1 cellular context compared by ENCODE assay signal in genomic region chr9:35522725-35523124, GRCh38.
TF ChIP-seq lines count a peak whose summit lies in the region.

No MANE protein-coding gene starts in this region.

TF ChIP-seq in GM23338, 12 proteins besides CTCF, POLR2A, EP300 and RAD21 (continued from another document):
- TF ChIP-seq NANOG (IDR thresholded peaks at IDR 0.05; ENCODE audit: borderline replicate concordance) (no peak), EZH2phosphoT487 (IDR thresholded peaks at IDR 0.05; ENCODE audit: unreplicated experiment) (no peak), ZNF114 (CRISPR knock-in tag; IDR thresholded peaks at IDR 0.05) (no peak), JUNB (IDR thresholded peaks at IDR 0.05; ENCODE audit: unreplicated experiment) (no peak), EZH2 (IDR thresholded peaks at IDR 0.05; ENCODE audit: low read depth, unreplicated experiment) (no peak), ETS1 (IDR thresholded peaks at IDR 0.05) (no peak), POLR2AphosphoS5 (IDR thresholded peaks at IDR 0.05; ENCODE audit: low read depth) (no peak), CREB1 (CRISPR knock-in tag; IDR thresholded peaks at IDR 0.05; ENCODE audit: low read depth) (no peak)
- TF ChIP-seq, protein P1, sequence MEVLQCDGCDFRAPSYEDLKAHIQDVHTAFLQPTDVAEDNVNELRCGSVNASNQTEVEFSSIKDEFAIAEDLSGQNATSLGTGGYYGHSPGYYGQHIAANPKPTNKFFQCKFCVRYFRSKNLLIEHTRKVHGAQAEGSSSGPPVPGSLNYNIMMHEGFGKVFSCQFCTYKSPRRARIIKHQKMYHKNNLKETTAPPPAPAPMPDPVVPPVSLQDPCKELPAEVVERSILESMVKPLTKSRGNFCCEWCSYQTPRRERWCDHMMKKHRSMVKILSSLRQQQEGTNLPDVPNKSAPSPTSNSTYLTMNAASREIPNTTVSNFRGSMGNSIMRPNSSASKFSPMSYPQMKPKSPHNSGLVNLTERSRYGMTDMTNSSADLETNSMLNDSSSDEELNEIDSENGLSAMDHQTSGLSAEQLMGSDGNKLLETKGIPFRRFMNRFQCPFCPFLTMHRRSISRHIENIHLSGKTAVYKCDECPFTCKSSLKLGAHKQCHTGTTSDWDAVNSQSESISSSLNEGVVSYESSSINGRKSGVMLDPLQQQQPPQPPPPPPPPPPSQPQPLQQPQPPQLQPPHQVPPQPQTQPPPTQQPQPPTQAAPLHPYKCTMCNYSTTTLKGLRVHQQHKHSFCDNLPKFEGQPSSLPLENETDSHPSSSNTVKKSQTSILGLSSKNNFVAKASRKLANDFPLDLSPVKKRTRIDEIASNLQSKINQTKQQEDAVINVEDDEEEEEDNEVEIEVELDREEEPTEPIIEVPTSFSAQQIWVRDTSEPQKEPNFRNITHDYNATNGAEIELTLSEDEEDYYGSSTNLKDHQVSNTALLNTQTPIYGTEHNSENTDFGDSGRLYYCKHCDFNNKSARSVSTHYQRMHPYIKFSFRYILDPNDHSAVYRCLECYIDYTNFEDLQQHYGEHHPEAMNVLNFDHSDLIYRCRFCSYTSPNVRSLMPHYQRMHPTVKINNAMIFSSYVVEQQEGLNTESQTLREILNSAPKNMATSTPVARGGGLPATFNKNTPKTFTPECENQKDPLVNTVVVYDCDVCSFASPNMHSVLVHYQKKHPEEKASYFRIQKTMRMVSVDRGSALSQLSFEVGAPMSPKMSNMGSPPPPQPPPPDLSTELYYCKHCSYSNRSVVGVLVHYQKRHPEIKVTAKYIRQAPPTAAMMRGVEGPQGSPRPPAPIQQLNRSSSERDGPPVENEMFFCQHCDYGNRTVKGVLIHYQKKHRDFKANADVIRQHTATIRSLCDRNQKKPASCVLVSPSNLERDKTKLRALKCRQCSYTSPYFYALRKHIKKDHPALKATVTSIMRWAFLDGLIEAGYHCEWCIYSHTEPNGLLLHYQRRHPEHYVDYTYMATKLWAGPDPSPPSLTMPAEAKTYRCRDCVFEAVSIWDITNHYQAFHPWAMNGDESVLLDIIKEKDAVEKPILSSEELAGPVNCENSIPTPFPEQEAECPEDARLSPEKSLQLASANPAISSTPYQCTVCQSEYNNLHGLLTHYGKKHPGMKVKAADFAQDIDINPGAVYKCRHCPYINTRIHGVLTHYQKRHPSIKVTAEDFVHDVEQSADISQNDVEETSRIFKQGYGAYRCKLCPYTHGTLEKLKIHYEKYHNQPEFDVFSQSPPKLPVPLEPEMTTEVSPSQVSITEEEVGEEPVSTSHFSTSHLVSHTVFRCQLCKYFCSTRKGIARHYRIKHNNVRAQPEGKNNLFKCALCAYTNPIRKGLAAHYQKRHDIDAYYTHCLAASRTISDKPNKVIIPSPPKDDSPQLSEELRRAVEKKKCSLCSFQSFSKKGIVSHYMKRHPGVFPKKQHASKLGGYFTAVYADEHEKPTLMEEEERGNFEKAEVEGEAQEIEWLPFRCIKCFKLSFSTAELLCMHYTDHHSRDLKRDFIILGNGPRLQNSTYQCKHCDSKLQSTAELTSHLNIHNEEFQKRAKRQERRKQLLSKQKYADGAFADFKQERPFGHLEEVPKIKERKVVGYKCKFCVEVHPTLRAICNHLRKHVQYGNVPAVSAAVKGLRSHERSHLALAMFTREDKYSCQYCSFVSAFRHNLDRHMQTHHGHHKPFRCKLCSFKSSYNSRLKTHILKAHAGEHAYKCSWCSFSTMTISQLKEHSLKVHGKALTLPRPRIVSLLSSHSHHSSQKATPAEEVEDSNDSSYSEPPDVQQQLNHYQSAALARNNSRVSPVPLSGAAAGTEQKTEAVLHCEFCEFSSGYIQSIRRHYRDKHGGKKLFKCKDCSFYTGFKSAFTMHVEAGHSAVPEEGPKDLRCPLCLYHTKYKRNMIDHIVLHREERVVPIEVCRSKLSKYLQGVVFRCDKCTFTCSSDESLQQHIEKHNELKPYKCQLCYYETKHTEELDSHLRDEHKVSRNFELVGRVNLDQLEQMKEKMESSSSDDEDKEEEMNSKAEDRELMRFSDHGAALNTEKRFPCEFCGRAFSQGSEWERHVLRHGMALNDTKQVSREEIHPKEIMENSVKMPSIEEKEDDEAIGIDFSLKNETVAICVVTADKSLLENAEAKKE (CRISPR knock-in tag; IDR thresholded peaks at IDR 0.05), result no peak
- TF ChIP-seq, protein P2, sequence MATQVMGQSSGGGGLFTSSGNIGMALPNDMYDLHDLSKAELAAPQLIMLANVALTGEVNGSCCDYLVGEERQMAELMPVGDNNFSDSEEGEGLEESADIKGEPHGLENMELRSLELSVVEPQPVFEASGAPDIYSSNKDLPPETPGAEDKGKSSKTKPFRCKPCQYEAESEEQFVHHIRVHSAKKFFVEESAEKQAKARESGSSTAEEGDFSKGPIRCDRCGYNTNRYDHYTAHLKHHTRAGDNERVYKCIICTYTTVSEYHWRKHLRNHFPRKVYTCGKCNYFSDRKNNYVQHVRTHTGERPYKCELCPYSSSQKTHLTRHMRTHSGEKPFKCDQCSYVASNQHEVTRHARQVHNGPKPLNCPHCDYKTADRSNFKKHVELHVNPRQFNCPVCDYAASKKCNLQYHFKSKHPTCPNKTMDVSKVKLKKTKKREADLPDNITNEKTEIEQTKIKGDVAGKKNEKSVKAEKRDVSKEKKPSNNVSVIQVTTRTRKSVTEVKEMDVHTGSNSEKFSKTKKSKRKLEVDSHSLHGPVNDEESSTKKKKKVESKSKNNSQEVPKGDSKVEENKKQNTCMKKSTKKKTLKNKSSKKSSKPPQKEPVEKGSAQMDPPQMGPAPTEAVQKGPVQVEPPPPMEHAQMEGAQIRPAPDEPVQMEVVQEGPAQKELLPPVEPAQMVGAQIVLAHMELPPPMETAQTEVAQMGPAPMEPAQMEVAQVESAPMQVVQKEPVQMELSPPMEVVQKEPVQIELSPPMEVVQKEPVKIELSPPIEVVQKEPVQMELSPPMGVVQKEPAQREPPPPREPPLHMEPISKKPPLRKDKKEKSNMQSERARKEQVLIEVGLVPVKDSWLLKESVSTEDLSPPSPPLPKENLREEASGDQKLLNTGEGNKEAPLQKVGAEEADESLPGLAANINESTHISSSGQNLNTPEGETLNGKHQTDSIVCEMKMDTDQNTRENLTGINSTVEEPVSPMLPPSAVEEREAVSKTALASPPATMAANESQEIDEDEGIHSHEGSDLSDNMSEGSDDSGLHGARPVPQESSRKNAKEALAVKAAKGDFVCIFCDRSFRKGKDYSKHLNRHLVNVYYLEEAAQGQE (IDR thresholded peaks at IDR 0.05; ENCODE audit: unreplicated experiment), result no peak
